In genomic region chr5:17157916-17158529, GRCh38 we compare ENCODE assay signal across 1 cellular context.
TF ChIP-seq lines count a peak whose summit lies in the region.

No MANE protein-coding gene starts in this region.

TF ChIP-seq in HepG2, 621 proteins besides CTCF, POLR2A, EP300 and RAD21:
- TF ChIP-seq, protein P1, sequence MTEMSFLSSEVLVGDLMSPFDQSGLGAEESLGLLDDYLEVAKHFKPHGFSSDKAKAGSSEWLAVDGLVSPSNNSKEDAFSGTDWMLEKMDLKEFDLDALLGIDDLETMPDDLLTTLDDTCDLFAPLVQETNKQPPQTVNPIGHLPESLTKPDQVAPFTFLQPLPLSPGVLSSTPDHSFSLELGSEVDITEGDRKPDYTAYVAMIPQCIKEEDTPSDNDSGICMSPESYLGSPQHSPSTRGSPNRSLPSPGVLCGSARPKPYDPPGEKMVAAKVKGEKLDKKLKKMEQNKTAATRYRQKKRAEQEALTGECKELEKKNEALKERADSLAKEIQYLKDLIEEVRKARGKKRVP (CRISPR knock-in tag; IDR thresholded peaks at IDR 0.05), result no peak
- TF ChIP-seq ZNF75D (CRISPR knock-in tag; IDR thresholded peaks at IDR 0.05; ENCODE audit: borderline replicate concordance), result no peak
- TF ChIP-seq ZNF225 (CRISPR knock-in tag; IDR thresholded peaks at IDR 0.05), result no peak
- no peak for TF ChIP-seq EED (CRISPR knock-in tag; IDR thresholded peaks at IDR 0.05)
- TF ChIP-seq ZNF850 (CRISPR knock-in tag; conservative IDR thresholded peaks at IDR 0.05), result no peak
- TF ChIP-seq JUND (CRISPR knock-in tag; IDR thresholded peaks at IDR 0.05), result no peak
